28 cellular contexts compared by ENCODE assay signal in genomic region chr7:151312356-151312755, GRCh38.
"Had no signal": no experiment of that assay in that cellular context is flagged by ENCODE, and none has a peak within 500 bp of the region (broad histone marks: within the 10 kb centered on the region; RNA-seq: fewer than 3 reads in every experiment).

No MANE protein-coding gene starts in this region.

- H3K4me3 ChIP-seq: left lung, lower lobe of right lung, neural progenitor cell, ovary, prostate gland, skin epidermis, stomach, testis, thyroid gland, transverse colon, upper lobe of right lung had no signal

- H3K4me2 ChIP-seq: neural progenitor cell had no signal

- H3K27me3 ChIP-seq: left lung, neural progenitor cell, ovary, testis, thyroid gland, upper lobe of right lung had no signal

- H2AFZ ChIP-seq: neural progenitor cell had no signal

- H3K9ac ChIP-seq: neural progenitor cell had no signal

- FAIRE-seq: kidney, urothelium cell line had no signal

- H3K27ac ChIP-seq: left lung, lower lobe of right lung, neural progenitor cell, ovary, prostate gland, skin epidermis, stomach, testis, thyroid gland, transverse colon, upper lobe of right lung had no signal

- DNase-seq: hippocampal formation; kidney; left colon; left lung; lower lobe of right lung; mammary epithelial cell; mesenchymal stem cell; naive B cell; natural killer cell; nephron progenitor cell; ovary; retina; right cardiac atrium; stimulated activated CD4-positive, alpha-beta T cell treated with anti-CD3 and anti-CD28 coated beads, Interleukin-12 subunit alpha, Interleukin-12 subunit beta, amount 100 ng/mL, for 4 hours; stimulated activated CD4-positive, alpha-beta T cell treated with anti-CD3 and anti-CD28 coated beads, Interleukin-15, amount 100 ng/mL, for 24 hours; stimulated activated CD4-positive, alpha-beta T cell treated with anti-CD3 and anti-CD28 coated beads, Interleukin-4, amount 100 ng/mL, for 1 hour; stimulated activated naive B cell treated with anti-CD40 and anti-IgM and Interleukin-4, amounts not matched to agents 10 μg/mL and 1 μg/mL and 100 μg/mL, for 72 hours; stimulated activated naive CD8-positive, alpha-beta T cell treated with anti-CD3 and anti-CD28 coated beads, Interleukin-15, Interleukin-2, amounts not matched to agents 100 U/mL and 50 U/mL, for 24 hours; stomach; testis; thyroid gland; transverse colon; upper lobe of right lung had no signal

- ATAC-seq: left colon; left lung; lower lobe of right lung; sciatic nerve; stimulated activated naive B cell treated with anti-CD40 and anti-IgM and Interleukin-4, amounts not matched to agents 10 μg/mL and 1 μg/mL and 100 μg/mL, for 72 hours had no signal

- H3K4me1 ChIP-seq: neural progenitor cell, prostate gland, testis, thyroid gland had no signal

- H3K9me3 ChIP-seq: prostate gland, testis, thyroid gland had no signal

- H3K36me3 ChIP-seq: left lung, lower lobe of right lung, neural progenitor cell, ovary, prostate gland, stomach, thyroid gland, transverse colon, upper lobe of right lung had no signal
